16 cellular contexts compared by ENCODE assay signal in the genomic region with DNA sequence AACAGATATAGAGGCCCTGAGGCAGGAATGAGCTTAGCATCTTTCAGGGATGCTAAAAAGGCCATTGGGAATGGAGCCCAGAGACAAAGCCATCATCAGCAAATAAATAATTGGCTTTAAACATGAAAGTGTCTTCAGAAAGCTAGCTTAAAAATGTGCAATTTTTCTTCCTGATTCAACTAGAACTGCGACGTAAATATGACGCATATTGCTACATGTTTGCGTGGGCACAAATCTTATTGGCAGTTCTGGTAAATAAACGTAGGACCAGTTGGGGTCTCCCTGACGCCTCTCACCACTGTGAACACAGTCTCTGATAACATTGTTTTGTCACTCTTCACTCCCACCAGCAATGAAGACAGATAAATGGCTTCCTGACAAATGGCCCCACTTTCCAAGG.
DNase-seq lines count a peak whose midpoint lies in the region; ATAC-seq, FAIRE-seq and TF ChIP-seq lines count a peak whose summit lies in the region.
"Had no signal": no experiment of that assay in that cellular context is flagged by ENCODE, and none has a peak within 500 bp of the region (broad histone marks: within the 10 kb centered on the region; RNA-seq: fewer than 3 reads in every experiment).

No MANE protein-coding gene starts in this region.

- H3K27me3 ChIP-seq in GM23338 (ENCODE audit: insufficient read depth) (no peaks in the 10 kb centered on the region), H1 (replicated peaks in 1 of 4; ENCODE audit: control insufficient read depth in 3 of 4, extremely low read depth in 1 of 4, insufficient read depth in 3 of 4, low read length in 3 of 4) (no peaks in the 10 kb centered on the region), H9 (ENCODE audit: insufficient read depth, low read length) (no peaks in the 10 kb centered on the region), esophagus muscularis mucosa (no peaks in the 10 kb centered on the region)
- H3K27me3 ChIP-seq: BE2C had no signal

- TF ChIP-seq CTCF in GM23338 (conservative IDR thresholded peaks at IDR 0.05; ENCODE audit: low read depth in 2 of 2), result no peak
- no peak for TF ChIP-seq CTCF in H1 (IDR thresholded peaks at IDR 0.05; ENCODE audit: control extremely low read depth in 1 of 3, insufficient read depth in 1 of 3, low read depth in 1 of 3, low read length in 3 of 3)
- TF ChIP-seq CTCF in nephron progenitor cell (IDR thresholded peaks at IDR 0.05), result no peak
- no peak for TF ChIP-seq CTCF in H9 (conservative IDR thresholded peaks at IDR 0.05)
- no peak for TF ChIP-seq CTCF in esophagus muscularis mucosa (IDR thresholded peaks at IDR 0.05)

- no peak for FAIRE-seq in H1 (lab: Jason Lieb, UNC)
- FAIRE-seq: A204.1, GM12891 had no signal

- H3K9ac ChIP-seq in H1 (replicated peaks in 1 of 4; ENCODE audit: extremely low read depth in 1 of 4, low read depth in 3 of 4, low read length in 3 of 4) (no peak overlapping the region), H9 (ENCODE audit: extremely low read depth, insufficient read length, low read length) (no peak overlapping the region)

- no peak overlapping the region for H3K56ac ChIP-seq in H1 (replicated peaks; ENCODE audit: insufficient read length, low read depth, low read length)
- no peak overlapping the region for H3K56ac ChIP-seq in H9 (ENCODE audit: insufficient read length, low read depth, low read length)

- DNase-seq in GM23338 (ENCODE audit: low spot score), result no peak
- no peak for DNase-seq in H1 (ENCODE audit: low read depth in 1 of 2, low spot score in 2 of 2)
- peak; percentile 25 for DNase-seq in left kidney (ENCODE audit: low read depth, low spot score)
- DNase-seq in nephron progenitor cell, result no peak
- DNase-seq in HUDEP-2 (lab: John Stamatoyannopoulos, UW; ENCODE audit: unreplicated experiment in 76 of 76), result no peak
- DNase-seq in H9, result no peak
- DNase-seq in activated CD4-positive, alpha-beta T cell treated with anti-CD3 and anti-CD28 coated beads, Interleukin-2, amount 10 ng/mL, durations not matched to agents 7 days and 5 days, result no peak
- DNase-seq in esophagus muscularis mucosa (ENCODE audit: extremely low spot score), result no peak
- DNase-seq: BE2C; CD4-positive, alpha-beta memory T cell; DMS79 had no signal

- peaks cover 9% of the 10 kb centered on the region for H3K9me2 ChIP-seq in GM23338 (ENCODE audit: insufficient read depth)

- H3K4me1 ChIP-seq in GM23338 (ENCODE audit: insufficient read depth) (peaks cover 12% of the 10 kb centered on the region), H1 (replicated peaks in 1 of 4; ENCODE audit: control insufficient read depth in 3 of 4, insufficient read depth in 4 of 4, low read length in 3 of 4) (peaks cover 0 to 4% (median under 1%) of the 10 kb centered on the region in 4 experiments; a peak in 2 of 7 replicates), H9 (ENCODE audit: insufficient read depth, low read length) (peaks cover 9% of the 10 kb centered on the region; the same call in 1 of the 2 replicates), esophagus muscularis mucosa (peaks cover 0 to 4% (median 0%) of the 10 kb centered on the region in 4 donors)
- H3K4me1 ChIP-seq: BE2C had no signal

- TF ChIP-seq EP300 in H1 (IDR thresholded peaks at IDR 0.05; ENCODE audit: borderline replicate concordance in 1 of 2, low read depth in 2 of 2, low read length in 2 of 2) (no peak), esophagus muscularis mucosa (IDR thresholded peaks at IDR 0.05) (no peak)

- H2BK120ac ChIP-seq in H1 (replicated peaks; ENCODE audit: low read depth, low read length) (no peak overlapping the region), H9 (ENCODE audit: low read depth, low read length, poor library complexity, severe bottlenecking) (no peak overlapping the region)

- H3K36me3 ChIP-seq in GM23338 (ENCODE audit: insufficient read depth) (no peaks in the 10 kb centered on the region), H1 (ENCODE audit: control insufficient read depth in 2 of 4, insufficient read depth in 4 of 4, low read length in 3 of 4) (no peaks in the 10 kb centered on the region), esophagus muscularis mucosa (no peaks in the 10 kb centered on the region)
- H3K36me3 ChIP-seq: BE2C had no signal

- H3K9me3 Mint-ChIP-seq in GM23338 (no peaks in the 10 kb centered on the region), nephron progenitor cell (no peaks in the 10 kb centered on the region), H9 (no peaks in the 10 kb centered on the region)
- H3K9me3 Mint-ChIP-seq in activated CD4-positive, alpha-beta T cell treated with anti-CD3 and anti-CD28 coated beads, Interleukin-2, amount 10 ng/mL, durations not matched to agents 7 days and 5 days, result no peaks in the 10 kb centered on the region

- intact Hi-C loops in esophagus muscularis mucosa (cut with DNase I), result no loop called here

- H3K23ac ChIP-seq in H1 (ENCODE audit: insufficient read length) (no peak overlapping the region), H9 (ENCODE audit: insufficient read length, low read depth, low read length) (no peak overlapping the region)

- no peak for TF ChIP-seq POLR2A in H1 (IDR thresholded peaks at IDR 0.05; ENCODE audit: control extremely low read depth in 1 of 2, low read depth in 2 of 2, low read length in 2 of 2)
- TF ChIP-seq POLR2A in esophagus muscularis mucosa (IDR thresholded peaks at IDR 0.05; ENCODE audit: low read depth), result no peak

- peaks cover 2% of the 10 kb centered on the region for H3K27me3 Mint-ChIP-seq in GM23338 (ENCODE audit: insufficient read depth, low read depth, poor library complexity)
- H3K27me3 Mint-ChIP-seq in nephron progenitor cell (ENCODE audit: low read depth, poor library complexity), result no peaks in the 10 kb centered on the region
- no peaks in the 10 kb centered on the region for H3K27me3 Mint-ChIP-seq in H9 (ENCODE audit: low read depth)
- H3K27me3 Mint-ChIP-seq in activated CD4-positive, alpha-beta T cell treated with anti-CD3 and anti-CD28 coated beads, Interleukin-2, amount 10 ng/mL, durations not matched to agents 7 days and 5 days, result peaks cover 5% of the 10 kb centered on the region

- H3T11ph ChIP-seq in H9 (ENCODE audit: low read length), result no peak overlapping the region

- no peak overlapping the region for H3K14ac ChIP-seq in H1 (ENCODE audit: insufficient read length)
- H3K14ac ChIP-seq in H9 (ENCODE audit: insufficient read depth, low read length), result no peak overlapping the region

- TF ChIP-seq RAD21 in H1 (IDR thresholded peaks at IDR 0.05 in 1 of 2, conservative IDR thresholded peaks at IDR 0.05 in 1 of 2; ENCODE audit: low read depth in 2 of 2, low read length in 2 of 2), result no peak

- H3K79me1 ChIP-seq in H1 (ENCODE audit: low read depth, low read length) (no peaks in the 10 kb centered on the region), H9 (ENCODE audit: insufficient read depth, low read depth, low read length, poor library complexity, severe bottlenecking) (no peaks in the 10 kb centered on the region)

- H3K79me2 ChIP-seq in GM23338 (replicated peaks; ENCODE audit: insufficient read depth) (no peaks in the 10 kb centered on the region), H1 (ENCODE audit: control insufficient read depth in 1 of 2, insufficient read depth in 2 of 2, low read length in 2 of 2) (no peaks in the 10 kb centered on the region), H9 (ENCODE audit: insufficient read depth, low read length) (no peaks in the 10 kb centered on the region)

- H2BK20ac ChIP-seq in H1 (ENCODE audit: low read length), result no peak overlapping the region
- no peak overlapping the region for H2BK20ac ChIP-seq in H9 (ENCODE audit: low read depth, low read length, poor library complexity, severe bottlenecking)

- H3K9me3 ChIP-seq in H1 (ENCODE audit: insufficient read depth in 2 of 2, low read depth in 1 of 2, low read length in 1 of 2), result no peaks in the 10 kb centered on the region
- no peaks in the 10 kb centered on the region for H3K9me3 ChIP-seq in H9 (ENCODE audit: control insufficient read depth, low read depth, low read length)
- no peaks in the 10 kb centered on the region for H3K9me3 ChIP-seq in esophagus muscularis mucosa
- H3K9me3 ChIP-seq: BE2C had no signal

- H3K4me1 Mint-ChIP-seq in GM23338 (peaks cover 17% of the 10 kb centered on the region; the same call in 2 of the 3 replicates), nephron progenitor cell (peaks cover 35% of the 10 kb centered on the region), H9 (peaks cover 9 to 11% of the 10 kb centered on the region in 2 experiments)
- no peaks in the 10 kb centered on the region for H3K4me1 Mint-ChIP-seq in activated CD4-positive, alpha-beta T cell treated with anti-CD3 and anti-CD28 coated beads, Interleukin-2, amount 10 ng/mL, durations not matched to agents 7 days and 5 days
- H3K4me1 Mint-ChIP-seq: CD4-positive, alpha-beta memory T cell had no signal

- POLR2A ChIA-PET in H1 (lab: Charles Lee; ENCODE audit: partially characterized antibody), result no interaction called here
- POLR2A ChIA-PET in activated CD4-positive, alpha-beta T cell treated with anti-CD3 and anti-CD28 coated beads, Interleukin-2, amount 10 ng/mL, durations not matched to agents 7 days and 5 days (lab: Charles Lee), result no interaction called here

- H3K4me2 ChIP-seq in GM23338 (no peak overlapping the region), H1 (ENCODE audit: insufficient read depth in 1 of 2, low read depth in 2 of 2, low read length in 2 of 2) (no peak overlapping the region), H9 (ENCODE audit: insufficient read depth, insufficient read length, low read length) (no peak overlapping the region)

- no peak for ATAC-seq in GM23338
- ATAC-seq: HCT116 had no signal

- H3K4me3 Mint-ChIP-seq in GM23338 (no peak overlapping the region), nephron progenitor cell (no peak overlapping the region), H9 (no peak overlapping the region)
- no peak overlapping the region for H3K4me3 Mint-ChIP-seq in activated CD4-positive, alpha-beta T cell treated with anti-CD3 and anti-CD28 coated beads, Interleukin-2, amount 10 ng/mL, durations not matched to agents 7 days and 5 days
- H3K4me3 Mint-ChIP-seq: CD4-positive, alpha-beta memory T cell had no signal

- H2AK5ac ChIP-seq in H1 (ENCODE audit: low read depth, low read length), result no peak overlapping the region
- no peak overlapping the region for H2AK5ac ChIP-seq in H9 (ENCODE audit: insufficient read length, low read length)

- CTCF ChIA-PET in H1 (lab: Charles Lee; ENCODE audit: partially characterized antibody), result interaction anchor here (0.6 to 1.5 kb wide), 3 partner anchors 8 to 66 kb away, joined by 3 to 4 read pairs (median 3); no protein-coding TSS in a partner anchor
- CTCF ChIA-PET in activated CD4-positive, alpha-beta T cell treated with anti-CD3 and anti-CD28 coated beads, Interleukin-2, amount 10 ng/mL, durations not matched to agents 7 days and 5 days (lab: Charles Lee), result no interaction called here

- H2BK15ac ChIP-seq in H1 (ENCODE audit: low read length) (no peak overlapping the region), H9 (ENCODE audit: low read depth, low read length) (no peak overlapping the region)

- H2BK5ac ChIP-seq in H1 (ENCODE audit: low read depth, low read length) (no peak overlapping the region), H9 (ENCODE audit: insufficient read length, low read length) (no peak overlapping the region)

- H3K23me2 ChIP-seq in H1 (ENCODE audit: low read depth, low read length), result no peaks in the 10 kb centered on the region
- H3K23me2 ChIP-seq in H9 (ENCODE audit: insufficient read length, low read depth, low read length, poor library complexity, severe bottlenecking), result no peaks in the 10 kb centered on the region

- peak overlapping the region; percentile 70; the same call in 1 of the 2 replicates for H2AFZ ChIP-seq in GM23338
- H2AFZ ChIP-seq in H1 (ENCODE audit: low read length), result 0 out of 2 replicates have a peak overlapping the region, but pooled peaks have one; percentile 55
- H2AFZ ChIP-seq in H9 (ENCODE audit: low read length), result no peak overlapping the region

- H3K27ac ChIP-seq in GM23338 (ENCODE audit: low read depth) (no peak overlapping the region), H1 (ENCODE audit: low read depth, low read length) (no peak overlapping the region), H9 (ENCODE audit: insufficient read length, low read depth, low read length) (no peak overlapping the region), esophagus muscularis mucosa (replicated peaks in 1 of 4) (no peak overlapping the region)
- H3K27ac ChIP-seq: C4-2B, HL-60 had no signal

- H3K18ac ChIP-seq in H1 (ENCODE audit: extremely low read depth, low read length) (no peak overlapping the region), H9 (ENCODE audit: insufficient read length, low read depth, low read length) (no peak overlapping the region)

- H3K27ac Mint-ChIP-seq in GM23338 (no peak overlapping the region), nephron progenitor cell (peak overlapping the region; percentile 92), H9 (peak overlapping the region in 1 of 3 experiments; percentile 38; a peak in 1 of 7 replicates)
- no peak overlapping the region for H3K27ac Mint-ChIP-seq in activated CD4-positive, alpha-beta T cell treated with anti-CD3 and anti-CD28 coated beads, Interleukin-2, amount 10 ng/mL, durations not matched to agents 7 days and 5 days
- H3K27ac Mint-ChIP-seq: CD4-positive, alpha-beta memory T cell had no signal

- WGBS in H1 (ENCODE audit: extremely low coverage in 1 of 2, insufficient coverage in 1 of 2, insufficient read length in 1 of 2, insufficient replicate concordance in 2 of 2, low coverage in 1 of 2, low lambda C conversion rate in 2 of 2, missing lambda C conversion rate in 1 of 2), 2 experiments, result 90% methylated on average over 6 of the region's 6 CpGs; no CpG with 5 or more reads in 1 of the 2 experiments
- no CpG with 5 or more reads among the region's 6 CpGs for WGBS in H9 (ENCODE audit: extremely low coverage, insufficient read length, low lambda C conversion rate)
- WGBS in esophagus muscularis mucosa, result 70% methylated on average over 6 of the region's 6 CpGs

- H3K36me3 Mint-ChIP-seq in GM23338 (ENCODE audit: low read depth) (no peaks in the 10 kb centered on the region), nephron progenitor cell (ENCODE audit: low read depth) (no peaks in the 10 kb centered on the region), H9 (ENCODE audit: insufficient read depth in 1 of 3, low read depth in 3 of 3) (no peaks in the 10 kb centered on the region)
- H3K36me3 Mint-ChIP-seq in activated CD4-positive, alpha-beta T cell treated with anti-CD3 and anti-CD28 coated beads, Interleukin-2, amount 10 ng/mL, durations not matched to agents 7 days and 5 days (ENCODE audit: low read depth), result no peaks in the 10 kb centered on the region
- H3K36me3 Mint-ChIP-seq: CD4-positive, alpha-beta memory T cell had no signal

- H3K4me3 ChIP-seq in GM23338 (no peak overlapping the region), H1 (ENCODE audit: extremely low read depth in 1 of 4, insufficient read depth in 2 of 4, low read depth in 3 of 4, low read length in 4 of 4) (no peak overlapping the region), esophagus muscularis mucosa (no peak overlapping the region)

- H4K20me1 ChIP-seq in GM23338 (replicated peaks; ENCODE audit: insufficient read depth), result no peaks in the 10 kb centered on the region
- H4K20me1 ChIP-seq in H1 (replicated peaks in 1 of 2; ENCODE audit: control insufficient read depth in 1 of 2, insufficient read depth in 2 of 2, low read length in 2 of 2), result no peaks in the 10 kb centered on the region
- no peaks in the 10 kb centered on the region for H4K20me1 ChIP-seq in H9 (ENCODE audit: control insufficient read depth, insufficient read depth, insufficient read length)

- H2BK12ac ChIP-seq in H1 (ENCODE audit: low read depth, low read length) (no peak overlapping the region; the same call in 1 of the 2 replicates), H9 (ENCODE audit: insufficient read length, low read depth, low read length) (no peak overlapping the region)

- no peak overlapping the region for H4K8ac ChIP-seq in H1 (ENCODE audit: extremely low read depth, insufficient read depth, low read length)
- no peak overlapping the region for H4K8ac ChIP-seq in H9 (replicated peaks; ENCODE audit: insufficient read length, low read depth, low read length)

- H3F3A ChIP-seq in GM23338 (replicated peaks; ENCODE audit: low read depth), result no peaks in the 10 kb centered on the region

- H4K5ac ChIP-seq in H1 (ENCODE audit: insufficient read length, low read depth, low read length) (no peak overlapping the region), H9 (ENCODE audit: insufficient read length, low read depth, low read length) (no peak overlapping the region)

- H3K4ac ChIP-seq in H1 (replicated peaks; ENCODE audit: insufficient read length, low read depth, low read length) (no peak overlapping the region), H9 (ENCODE audit: low read depth, low read length) (no peak overlapping the region)

- no peak overlapping the region for H4K91ac ChIP-seq in H1 (replicated peaks; ENCODE audit: insufficient read length, low read length)
- H4K91ac ChIP-seq in H9 (ENCODE audit: insufficient read length, low read depth, low read length), result no peak overlapping the region
